8 cellular contexts compared by ENCODE assay signal in the genomic region with DNA sequence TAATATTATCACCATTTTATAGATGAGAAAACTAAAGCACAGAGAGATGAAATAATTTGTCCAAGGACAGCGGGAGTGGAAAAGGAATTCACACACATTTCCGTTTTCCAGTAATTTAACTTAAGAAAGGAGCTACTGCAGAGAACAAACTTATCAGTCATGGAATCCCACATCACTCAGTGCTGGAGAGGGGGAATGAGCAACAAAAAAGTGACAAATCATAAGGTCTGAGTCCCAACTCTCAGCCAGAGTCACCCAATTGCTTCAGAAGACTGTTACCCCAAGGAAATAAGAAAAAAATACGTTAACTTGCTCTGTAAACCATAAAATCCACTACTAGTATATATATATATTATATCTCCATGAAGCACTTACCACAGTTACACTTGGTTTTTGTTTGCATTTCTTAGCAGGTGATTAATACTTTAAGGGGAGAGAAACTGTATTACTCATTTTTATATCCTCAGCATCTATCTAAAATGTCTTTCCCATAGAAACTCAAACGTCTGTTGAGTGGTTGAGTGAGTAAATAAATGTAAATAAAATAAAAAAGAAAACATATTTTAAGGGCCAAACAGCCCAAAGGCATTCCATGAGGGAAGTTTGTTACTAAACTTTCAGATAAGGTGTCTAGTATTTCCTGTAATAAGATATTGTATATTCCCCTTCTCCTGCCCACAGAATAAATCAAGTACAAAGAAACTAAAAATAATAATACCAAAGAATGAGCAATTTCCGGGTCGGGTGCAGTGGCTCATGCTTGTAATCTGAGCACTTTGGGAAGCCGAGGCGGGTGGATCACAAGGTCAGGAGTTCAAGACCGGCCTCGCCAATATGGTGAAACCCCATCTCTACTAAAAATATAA.
DNase-seq lines count a peak whose midpoint lies in the region; ATAC-seq and TF ChIP-seq lines count a peak whose summit lies in the region.

No MANE protein-coding gene starts in this region.

- no peaks in the 10 kb centered on the region for H3K27me3 Mint-ChIP-seq in activated CD8-positive, alpha-beta T cell treated with anti-CD3 and anti-CD28 coated beads for 36 hours
- H3K27me3 Mint-ChIP-seq in immature natural killer cell (ENCODE audit: low read depth in 3 of 3), result peaks cover 0 to 4% (median 3%) of the 10 kb centered on the region in 3 donors

- DNase-seq in cardiac muscle cell (ENCODE audit: low read depth in 1 of 2, low spot score in 1 of 2) (peak in 1 of 2 donors; percentile 87), cardiac septum (ENCODE audit: low spot score) (no peak), immature natural killer cell (no peak), transverse colon (no peak), OCI-M1 (lab: John Stamatoyannopoulos, UW) (no peak), NCI-H146 treated with DMSO at 0.1 percent for 48 hours (lab: John Stamatoyannopoulos, UW; ENCODE audit: unreplicated experiment) (no peak)
- DNase-seq in activated CD8-positive, alpha-beta T cell treated with anti-CD3 and anti-CD28 coated beads for 36 hours, result peak; percentile 52

- peaks cover 3% of the 10 kb centered on the region for H3K9me3 Mint-ChIP-seq in activated CD8-positive, alpha-beta T cell treated with anti-CD3 and anti-CD28 coated beads for 36 hours
- no peaks in the 10 kb centered on the region for H3K9me3 Mint-ChIP-seq in immature natural killer cell

- H3K4me3 ChIP-seq in cardiac muscle cell, result no peak overlapping the region
- H3K4me3 ChIP-seq in transverse colon, result no peak overlapping the region

- CTCF ChIA-PET in activated CD8-positive, alpha-beta T cell treated with anti-CD3 and anti-CD28 coated beads for 36 hours (lab: Charles Lee), result interaction anchor here (1.7 kb wide), 1 partner anchor 15 kb away, joined by 4 read pairs; no protein-coding TSS in a partner anchor

- peak overlapping the region; percentile 63 for H3K4me3 Mint-ChIP-seq in activated CD8-positive, alpha-beta T cell treated with anti-CD3 and anti-CD28 coated beads for 36 hours
- H3K4me3 Mint-ChIP-seq in immature natural killer cell, result peak overlapping the region; percentile 78 to 91 (median 83)

- peak overlapping the region; percentile 81 for H3K27ac Mint-ChIP-seq in activated CD8-positive, alpha-beta T cell treated with anti-CD3 and anti-CD28 coated beads for 36 hours
- H3K27ac Mint-ChIP-seq in immature natural killer cell, result peak overlapping the region in 5 of 6 donors; percentile 25 to 90 (median 73)

- intact Hi-C loops in cardiac septum (cut with DNase I), result no loop called here
- intact Hi-C loops in activated CD8-positive, alpha-beta T cell treated with anti-CD3 and anti-CD28 coated beads for 36 hours (cut with micrococcal nuclease), result no loop called here
- intact Hi-C loops in transverse colon (cut with DNase I; ENCODE audit: low total_unique reads), result no loop called here

- POLR2A ChIA-PET in activated CD8-positive, alpha-beta T cell treated with anti-CD3 and anti-CD28 coated beads for 36 hours (lab: Charles Lee), result interaction anchor here (1.2 kb wide), 1 partner anchor 28 kb away, joined by 3 read pairs; no protein-coding TSS in a partner anchor

- H3K36me3 Mint-ChIP-seq in activated CD8-positive, alpha-beta T cell treated with anti-CD3 and anti-CD28 coated beads for 36 hours (ENCODE audit: low read depth), result peaks cover 18% of the 10 kb centered on the region
- H3K36me3 Mint-ChIP-seq in immature natural killer cell, result peaks cover 0 to 4% (median 0%) of the 10 kb centered on the region in 3 donors

- no peaks in the 10 kb centered on the region for H3K27me3 ChIP-seq in cardiac muscle cell
- H3K27me3 ChIP-seq in transverse colon, result no peaks in the 10 kb centered on the region

- no peak for TF ChIP-seq EP300 in transverse colon (IDR thresholded peaks at IDR 0.05; ENCODE audit: low read depth)

- TF ChIP-seq CTCF in cardiac muscle cell (IDR thresholded peaks at IDR 0.05; ENCODE audit: low read depth, low read length) (no peak), transverse colon (IDR thresholded peaks at IDR 0.05) (no peak)
- no peak for TF ChIP-seq CTCF in activated CD8-positive, alpha-beta T cell treated with anti-CD3 and anti-CD28 coated beads for 36 hours (IDR thresholded peaks at IDR 0.05)

- WGBS in transverse colon (ENCODE audit: low coverage in 1 of 2), 2 donors, result 62 to 71% methylated on average over 10 of the region's 10 CpGs

- peaks cover 42% of the 10 kb centered on the region for H3K4me1 ChIP-seq in cardiac muscle cell (ENCODE audit: low read depth)
- H3K4me1 ChIP-seq in transverse colon, result peaks cover 30 to 69% (median 44%) of the 10 kb centered on the region in 4 donors

- no peaks in the 10 kb centered on the region for H3K36me3 ChIP-seq in cardiac muscle cell
- peaks cover 0 to 8% (median 0%) of the 10 kb centered on the region in 4 donors for H3K36me3 ChIP-seq in transverse colon

- ATAC-seq in activated CD8-positive, alpha-beta T cell treated with anti-CD3 and anti-CD28 coated beads for 36 hours, result no peak
- ATAC-seq in HG03159 (IDR thresholded peaks at IDR 0.05; ENCODE audit: unreplicated experiment), result no peak

- H3K9me3 ChIP-seq in cardiac muscle cell (ENCODE audit: low read depth) (no peaks in the 10 kb centered on the region), transverse colon (no peaks in the 10 kb centered on the region)

- in situ Hi-C loops in transverse colon (cut with MboI; ENCODE audit: low pct_ligation_motif_present in 1 of 4, low pct_unique_long_range_greater_than_20kb in 1 of 4, low sequenced_read_pairs in 3 of 4), result no loop called here

- no peak for TF ChIP-seq POLR2A in transverse colon (IDR thresholded peaks at IDR 0.05)

- H3K27ac ChIP-seq in cardiac muscle cell (peak overlapping the region; percentile 80), transverse colon (peak overlapping the region; percentile 69 to 79 (median 76))

- H3K4me1 Mint-ChIP-seq in activated CD8-positive, alpha-beta T cell treated with anti-CD3 and anti-CD28 coated beads for 36 hours (ENCODE audit: low read depth), result peaks cover 81% of the 10 kb centered on the region
- H3K4me1 Mint-ChIP-seq in immature natural killer cell, result peaks cover 55 to 57% of the 10 kb centered on the region in 2 donors
